8 cellular contexts compared by ENCODE assay signal in the genomic region with DNA sequence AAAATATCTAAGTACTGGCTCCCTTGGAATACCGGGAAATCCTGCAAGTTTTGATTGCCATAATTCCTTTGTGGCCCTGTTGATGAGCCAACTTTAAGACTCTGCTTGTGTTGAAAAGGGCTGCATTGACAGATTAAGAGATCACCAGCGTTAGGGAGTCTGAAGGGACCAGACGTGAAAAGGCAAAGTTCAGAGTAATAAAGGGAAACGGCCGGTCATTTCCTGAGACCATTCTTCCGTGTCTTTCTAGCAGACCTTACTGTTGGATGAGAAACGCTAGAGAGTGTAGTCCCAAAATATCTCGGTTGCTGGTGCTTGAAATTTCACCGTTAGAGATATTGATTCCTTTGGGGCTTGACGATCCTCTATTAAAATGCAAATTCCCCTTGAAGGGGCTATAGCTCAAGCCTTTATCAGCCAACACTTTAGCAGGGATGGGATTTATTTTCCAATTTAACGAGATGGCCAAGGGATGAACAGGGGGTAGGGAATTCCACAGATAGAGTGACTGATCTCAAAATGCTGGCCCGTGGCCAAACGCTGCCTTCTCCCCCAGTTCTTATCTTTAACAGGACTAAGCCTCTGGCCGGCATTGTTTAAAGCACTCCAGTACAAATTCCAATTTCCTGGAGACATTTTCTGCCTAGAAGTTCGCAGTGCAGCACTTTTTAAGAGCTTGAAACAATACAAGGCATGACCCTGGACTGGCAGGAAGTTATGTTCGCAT.
DNase-seq lines count a peak whose midpoint lies in the region; ATAC-seq and TF ChIP-seq lines count a peak whose summit lies in the region.

No MANE protein-coding gene starts in this region.

- no CpG with 5 or more reads among the region's 16 CpGs for WGBS in H9 (ENCODE audit: extremely low coverage, insufficient read length, low lambda C conversion rate)
- 10% methylated on average over 15 of the region's 16 CpGs for WGBS in mesodermal cell (ENCODE audit: insufficient coverage in 2 of 2), 2 experiments

- no peak overlapping the region for H3K18ac ChIP-seq in H9 (ENCODE audit: insufficient read length, low read depth, low read length)

- H4K20me1 ChIP-seq in H9 (ENCODE audit: control insufficient read depth, insufficient read depth, insufficient read length), result no peaks in the 10 kb centered on the region

- no peak overlapping the region for H2AFZ ChIP-seq in H9 (ENCODE audit: low read length)

- peak overlapping the region; percentile 29 for H3K4me3 ChIP-seq in mesodermal cell (ENCODE audit: extremely low read depth, insufficient read depth, low read length, poor library complexity, severe bottlenecking)

- no peak overlapping the region for H2BK120ac ChIP-seq in H9 (ENCODE audit: low read depth, low read length, poor library complexity, severe bottlenecking)

- no peak overlapping the region for H2BK15ac ChIP-seq in H9 (ENCODE audit: low read depth, low read length)

- no peak overlapping the region for H3K14ac ChIP-seq in H9 (ENCODE audit: insufficient read depth, low read length)

- H3K27ac Mint-ChIP-seq in H9 (no peak overlapping the region), brain (peak overlapping the region in 4 of 5 experiments; percentile 2 to 38 (median 20))

- peak; percentile 25 for DNase-seq in ACHN
- DNase-seq in H9, result no peak
- no peak for DNase-seq in HK-2 (ENCODE audit: unreplicated experiment)
- DNase-seq in anterior cingulate cortex (lab: John Stamatoyannopoulos, UW), result no peak

- H4K5ac ChIP-seq in H9 (ENCODE audit: insufficient read length, low read depth, low read length), result no peak overlapping the region

- no peak overlapping the region for H2BK12ac ChIP-seq in H9 (ENCODE audit: insufficient read length, low read depth, low read length)

- no peaks in the 10 kb centered on the region for H3K9me3 ChIP-seq in H9 (ENCODE audit: control insufficient read depth, low read depth, low read length)
- no peaks in the 10 kb centered on the region for H3K9me3 ChIP-seq in mesodermal cell (ENCODE audit: control insufficient read depth, low read length)

- H3K27me3 Mint-ChIP-seq in H9 (ENCODE audit: low read depth) (peaks cover 64% of the 10 kb centered on the region), brain (peaks cover 71% of the 10 kb centered on the region)

- no peak overlapping the region for H4K91ac ChIP-seq in H9 (ENCODE audit: insufficient read length, low read depth, low read length)

- H3K4me1 Mint-ChIP-seq in H9 (peaks cover 28 to 29% of the 10 kb centered on the region in 2 experiments), brain (peaks cover 23% of the 10 kb centered on the region)

- peak overlapping the region; percentile 71 for H3K4me2 ChIP-seq in H9 (ENCODE audit: insufficient read depth, insufficient read length, low read length)

- no peak overlapping the region for H4K8ac ChIP-seq in H9 (replicated peaks; ENCODE audit: insufficient read length, low read depth, low read length)

- H3K27me3 ChIP-seq in H9 (ENCODE audit: insufficient read depth, low read length), result peaks cover 7% of the 10 kb centered on the region; the same call in 1 of the 2 replicates

- no peaks in the 10 kb centered on the region for H3K79me1 ChIP-seq in H9 (ENCODE audit: insufficient read depth, low read depth, low read length, poor library complexity, severe bottlenecking)

- H3T11ph ChIP-seq in H9 (ENCODE audit: low read length), result no peak overlapping the region

- H3K36me3 Mint-ChIP-seq in H9 (ENCODE audit: insufficient read depth in 1 of 3, low read depth in 3 of 3) (peaks cover 0 to 4% (median 0%) of the 10 kb centered on the region in 3 experiments; a peak in 3 of 7 replicates), brain (no peaks in the 10 kb centered on the region)

- peaks cover 0 to 2% of the 10 kb centered on the region in 2 experiments; a peak in 1 of 5 replicates for H3K9me3 Mint-ChIP-seq in H9
- H3K9me3 Mint-ChIP-seq in brain, result peaks cover 0 to 12% (median 4%) of the 10 kb centered on the region in 5 experiments

- no peak overlapping the region for H2BK5ac ChIP-seq in H9 (ENCODE audit: insufficient read length, low read length)

- H2AK5ac ChIP-seq in H9 (ENCODE audit: insufficient read length, low read length), result no peak overlapping the region

- no peak overlapping the region for H3K9ac ChIP-seq in H9 (ENCODE audit: extremely low read depth, insufficient read length, low read length)

- no peak overlapping the region for H3K4ac ChIP-seq in H9 (ENCODE audit: low read depth, low read length)

- H3K56ac ChIP-seq in H9 (ENCODE audit: insufficient read length, low read depth, low read length), result no peak overlapping the region

- TF ChIP-seq CTCF in H9 (conservative IDR thresholded peaks at IDR 0.05) (no peak), brain (conservative IDR thresholded peaks at IDR 0.05) (no peak)

- in situ Hi-C loops in ACHN (cut with HindIII; ENCODE audit: low pct_ligation_motif_present, low pct_unique_long_range_greater_than_20kb, low sequenced_read_pairs), result no loop called here

- H3K36me3 ChIP-seq in mesodermal cell (ENCODE audit: control insufficient read depth, insufficient read depth, low read length), result no peaks in the 10 kb centered on the region

- H3K4me1 ChIP-seq in H9 (ENCODE audit: insufficient read depth, low read length), result peaks cover 11% of the 10 kb centered on the region; the same call in 1 of the 2 replicates
- peaks cover 9% of the 10 kb centered on the region for H3K4me1 ChIP-seq in mesodermal cell (ENCODE audit: control insufficient read depth, insufficient read depth, low read length, poor library complexity, severe bottlenecking)

- ATAC-seq in GM21723 (IDR thresholded peaks at IDR 0.05; ENCODE audit: unreplicated experiment) (no peak), GM18870 (IDR thresholded peaks at IDR 0.05; ENCODE audit: unreplicated experiment) (no peak)

- H3K23ac ChIP-seq in H9 (ENCODE audit: insufficient read length, low read depth, low read length), result no peak overlapping the region

- H3K27ac ChIP-seq in H9 (ENCODE audit: insufficient read length, low read depth, low read length) (no peak overlapping the region), mesodermal cell (ENCODE audit: low read depth, low read length, severe bottlenecking) (peak overlapping the region; percentile 55)

- H3K4me3 Mint-ChIP-seq in H9, result peak overlapping the region; percentile 64 to 76
- peak overlapping the region; percentile 79 to 89 (median 83) for H3K4me3 Mint-ChIP-seq in brain

- peaks cover 14% of the 10 kb centered on the region for H3K23me2 ChIP-seq in H9 (ENCODE audit: insufficient read length, low read depth, low read length, poor library complexity, severe bottlenecking)

- no peak overlapping the region for H2BK20ac ChIP-seq in H9 (ENCODE audit: low read depth, low read length, poor library complexity, severe bottlenecking)

- peaks cover 3% of the 10 kb centered on the region; the same call in 1 of the 2 replicates for H3K79me2 ChIP-seq in H9 (ENCODE audit: insufficient read depth, low read length)

Comparison
In these comparisons a context has a peak if more than half of its experiments do, and no peak if none do; other contexts are left out.
1. H3K27ac Mint-ChIP-seq: peak in brain (4 of 5); none in H9 (0 of 3).